1 cellular context compared by ENCODE assay signal in the genomic region with DNA sequence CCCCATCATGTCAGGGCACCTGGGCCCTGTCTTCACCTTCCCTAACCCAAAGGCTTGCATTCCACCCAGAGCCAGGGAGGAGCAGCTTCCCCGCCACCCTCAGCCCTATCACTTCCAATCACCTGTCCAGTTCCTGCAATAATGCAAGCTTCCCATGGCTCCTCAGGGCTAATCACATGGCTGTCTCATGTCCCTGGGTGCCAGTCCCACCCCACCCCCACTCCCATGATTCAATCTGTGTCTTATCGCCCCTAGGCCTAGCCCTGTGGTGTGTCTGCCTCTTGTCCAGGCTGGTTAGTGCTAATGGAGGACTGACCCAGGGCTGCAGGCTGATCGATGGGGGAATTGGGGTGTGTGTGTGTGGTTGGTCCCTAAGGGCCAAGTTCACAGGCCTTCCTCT.
A peak's percentile ranks its signal among the peaks of the same experiment; 100 is the strongest.
TF ChIP-seq lines count a peak whose summit lies in the region.

No MANE protein-coding gene starts in this region.

TF ChIP-seq in K562, 482 proteins besides CTCF, POLR2A, EP300 and RAD21 (continued from another document and continues in another):
- TF ChIP-seq TEAD4 (IDR thresholded peaks at IDR 0.05; ENCODE audit: low read length), result peak; percentile 24; the same call in 1 of the 2 replicates
- no peak for TF ChIP-seq TEAD4 (CRISPR knock-in tag; IDR thresholded peaks at IDR 0.05; ENCODE audit: borderline replicate concordance)
- TF ChIP-seq L3MBTL2 (IDR thresholded peaks at IDR 0.05), result peak; percentile 77
- TF ChIP-seq ZNF395 (CRISPR knock-in tag; IDR thresholded peaks at IDR 0.05), result peak; percentile 29; the same call in 1 of the 2 replicates
- TF ChIP-seq CREM (IDR thresholded peaks at IDR 0.05; ENCODE audit: low read depth), result no peak
- no peak for TF ChIP-seq ZNF644 (tag; IDR thresholded peaks at IDR 0.05; ENCODE audit: low read depth)
- TF ChIP-seq ZKSCAN8 (CRISPR knock-in tag; IDR thresholded peaks at IDR 0.05), result no peak
- peak; percentile 56 for TF ChIP-seq MGA (IDR thresholded peaks at IDR 0.05)
- no peak for TF ChIP-seq RERE (CRISPR knock-in tag; IDR thresholded peaks at IDR 0.05; ENCODE audit: borderline replicate concordance)
- no peak for TF ChIP-seq MTA3 (IDR thresholded peaks at IDR 0.05; ENCODE audit: borderline replicate concordance)
- TF ChIP-seq ELF2 (CRISPR knock-in tag; IDR thresholded peaks at IDR 0.05), result no peak
- TF ChIP-seq, protein P1, sequence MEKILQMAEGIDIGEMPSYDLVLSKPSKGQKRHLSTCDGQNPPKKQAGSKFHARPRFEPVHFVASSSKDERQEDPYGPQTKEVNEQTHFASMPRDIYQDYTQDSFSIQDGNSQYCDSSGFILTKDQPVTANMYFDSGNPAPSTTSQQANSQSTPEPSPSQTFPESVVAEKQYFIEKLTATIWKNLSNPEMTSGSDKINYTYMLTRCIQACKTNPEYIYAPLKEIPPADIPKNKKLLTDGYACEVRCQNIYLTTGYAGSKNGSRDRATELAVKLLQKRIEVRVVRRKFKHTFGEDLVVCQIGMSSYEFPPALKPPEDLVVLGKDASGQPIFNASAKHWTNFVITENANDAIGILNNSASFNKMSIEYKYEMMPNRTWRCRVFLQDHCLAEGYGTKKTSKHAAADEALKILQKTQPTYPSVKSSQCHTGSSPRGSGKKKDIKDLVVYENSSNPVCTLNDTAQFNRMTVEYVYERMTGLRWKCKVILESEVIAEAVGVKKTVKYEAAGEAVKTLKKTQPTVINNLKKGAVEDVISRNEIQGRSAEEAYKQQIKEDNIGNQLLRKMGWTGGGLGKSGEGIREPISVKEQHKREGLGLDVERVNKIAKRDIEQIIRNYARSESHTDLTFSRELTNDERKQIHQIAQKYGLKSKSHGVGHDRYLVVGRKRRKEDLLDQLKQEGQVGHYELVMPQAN (IDR thresholded peaks at IDR 0.05; ENCODE audit: borderline replicate concordance), result no peak
- TF ChIP-seq POU5F1 (IDR thresholded peaks at IDR 0.05; ENCODE audit: borderline replicate concordance, low read depth, low read length, partially characterized antibody), result no peak
- TF ChIP-seq SAP30 (IDR thresholded peaks at IDR 0.05; ENCODE audit: borderline replicate concordance, insufficient read depth, low read depth, low read length, poor library complexity, severe bottlenecking), result no peak
- TF ChIP-seq ZC3H11A (IDR thresholded peaks at IDR 0.05; ENCODE audit: low read depth, low read length), result no peak
- TF ChIP-seq ZNF311 (CRISPR knock-in tag; IDR thresholded peaks at IDR 0.05), result no peak
- 0 out of 2 replicates have a peak, but pooled peaks have one; percentile 59 for TF ChIP-seq HDGF (IDR thresholded peaks at IDR 0.05)
- 0 out of 2 replicates have a peak, but pooled peaks have one; percentile 52 for TF ChIP-seq MEF2D (tag; conservative IDR thresholded peaks at IDR 0.05; ENCODE audit: low read depth)
- no peak for TF ChIP-seq CBX1 (IDR thresholded peaks at IDR 0.05; ENCODE audit: low read depth)
- no peak for TF ChIP-seq SP1 (CRISPR knock-in tag; IDR thresholded peaks at IDR 0.05)
- TF ChIP-seq BCOR (IDR thresholded peaks at IDR 0.05), result no peak
- no peak for TF ChIP-seq HDAC8 (tag; IDR thresholded peaks at IDR 0.05)
- TF ChIP-seq ARID4B (CRISPR knock-in tag; IDR thresholded peaks at IDR 0.05), result no peak
